11 cellular contexts compared by ENCODE assay signal in the genomic region with DNA sequence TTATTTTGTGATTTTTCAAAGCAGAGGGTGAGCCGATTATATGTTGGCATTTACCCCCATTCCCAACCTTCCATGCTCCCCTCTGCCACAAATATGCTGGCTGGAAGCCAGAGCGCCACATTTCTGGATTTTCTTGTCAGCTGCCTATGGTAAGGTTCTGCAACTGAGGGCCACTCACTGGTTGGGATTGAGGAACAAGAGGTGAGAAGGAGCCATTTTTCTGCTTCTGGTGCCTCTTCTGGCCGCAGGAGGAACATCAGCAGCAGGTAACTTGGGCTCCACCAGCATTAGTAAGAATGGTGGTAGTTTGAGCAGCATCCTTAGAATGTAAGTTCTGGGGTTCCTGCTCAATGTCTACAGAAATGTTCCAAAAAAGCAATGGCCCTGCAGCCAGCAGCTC.
A peak's percentile ranks its signal among the peaks of the same experiment; 100 is the strongest.
DNase-seq lines count a peak whose midpoint lies in the region; ATAC-seq and TF ChIP-seq lines count a peak whose summit lies in the region.
"Had no signal": no experiment of that assay in that cellular context is flagged by ENCODE, and none has a peak within 500 bp of the region (broad histone marks: within the 10 kb centered on the region; RNA-seq: fewer than 3 reads in every experiment).

No MANE protein-coding gene starts in this region.

- H3K4me3 Mint-ChIP-seq in natural killer cell, result no peak overlapping the region
- no peak overlapping the region for H3K4me3 Mint-ChIP-seq in activated T-cell treated with anti-CD3 and anti-CD28 coated beads, Interleukin-2, amount 50 U/mL, for 24 hours
- H3K4me3 Mint-ChIP-seq: activated CD4-positive, alpha-beta T cell treated with anti-CD3 and anti-CD28 coated beads, Interleukin-2, amount 10 ng/mL, durations not matched to agents 7 days and 5 days had no signal

- peak; percentile 8 for DNase-seq in NCI-H1092 treated with DMSO at 0.1 percent for 48 hours (lab: John Stamatoyannopoulos, UW)
- no peak for DNase-seq in NCI-H1092 (lab: John Stamatoyannopoulos, UW)
- DNase-seq in HT1080 (ENCODE audit: low read depth), result peak; percentile 15
- no peak for DNase-seq in astrocyte of the cerebellum (ENCODE audit: low read depth)
- peak; percentile 30 for DNase-seq in kidney tubule cell (ENCODE audit: low spot score)
- DNase-seq in natural killer cell, result no peak
- no peak for DNase-seq in stimulated activated naive CD4-positive, alpha-beta T cell treated with Interleukin-2 at 50 U/mL for 16 hours (lab: John Stamatoyannopoulos, UW)
- no peak for DNase-seq in activated T-cell treated with anti-CD3 and anti-CD28 coated beads, Interleukin-2, amount 50 U/mL, for 24 hours
- DNase-seq: activated CD4-positive, alpha-beta T cell treated with anti-CD3 and anti-CD28 coated beads, Interleukin-2, amount 10 ng/mL, durations not matched to agents 7 days and 5 days; left lung; transverse colon had no signal

- peaks cover 2 to 3% of the 10 kb centered on the region in 2 donors for H3K9me3 Mint-ChIP-seq in natural killer cell
- peaks cover 2% of the 10 kb centered on the region for H3K9me3 Mint-ChIP-seq in activated T-cell treated with anti-CD3 and anti-CD28 coated beads, Interleukin-2, amount 50 U/mL, for 24 hours
- H3K9me3 Mint-ChIP-seq: activated CD4-positive, alpha-beta T cell treated with anti-CD3 and anti-CD28 coated beads, Interleukin-2, amount 10 ng/mL, durations not matched to agents 7 days and 5 days had no signal

- H3K4me1 Mint-ChIP-seq in natural killer cell, result no peaks in the 10 kb centered on the region
- H3K4me1 Mint-ChIP-seq in activated T-cell treated with anti-CD3 and anti-CD28 coated beads, Interleukin-2, amount 50 U/mL, for 24 hours (ENCODE audit: low read depth), result peaks cover 18% of the 10 kb centered on the region
- H3K4me1 Mint-ChIP-seq: activated CD4-positive, alpha-beta T cell treated with anti-CD3 and anti-CD28 coated beads, Interleukin-2, amount 10 ng/mL, durations not matched to agents 7 days and 5 days had no signal

- no peaks in the 10 kb centered on the region for H3K36me3 Mint-ChIP-seq in natural killer cell
- H3K36me3 Mint-ChIP-seq in activated T-cell treated with anti-CD3 and anti-CD28 coated beads, Interleukin-2, amount 50 U/mL, for 24 hours (ENCODE audit: low read depth), result no peaks in the 10 kb centered on the region

- no peak overlapping the region for H3K4me3 ChIP-seq in astrocyte of the cerebellum (ENCODE audit: low read depth, low read length)
- H3K4me3 ChIP-seq: left lung, transverse colon had no signal

- intact Hi-C loops in natural killer cell (cut with micrococcal nuclease), result no loop called here

- no peak overlapping the region for H3K27ac Mint-ChIP-seq in natural killer cell
- no peak overlapping the region for H3K27ac Mint-ChIP-seq in activated T-cell treated with anti-CD3 and anti-CD28 coated beads, Interleukin-2, amount 50 U/mL, for 24 hours
- H3K27ac Mint-ChIP-seq: activated CD4-positive, alpha-beta T cell treated with anti-CD3 and anti-CD28 coated beads, Interleukin-2, amount 10 ng/mL, durations not matched to agents 7 days and 5 days had no signal

- TF ChIP-seq CTCF in astrocyte of the cerebellum (IDR thresholded peaks at IDR 0.05; ENCODE audit: low read depth, low read length, missing control alignments) (peak; percentile 35), natural killer cell (IDR thresholded peaks at IDR 0.05) (no peak)

- in situ Hi-C loops in astrocyte of the cerebellum (cut with HindIII; ENCODE audit: low sequenced_read_pairs), result no loop called here

- no peaks in the 10 kb centered on the region for H3K27me3 Mint-ChIP-seq in natural killer cell (ENCODE audit: low read depth in 2 of 2)
- peaks cover 7% of the 10 kb centered on the region for H3K27me3 Mint-ChIP-seq in activated T-cell treated with anti-CD3 and anti-CD28 coated beads, Interleukin-2, amount 50 U/mL, for 24 hours

- ATAC-seq in natural killer cell, result no peak
- ATAC-seq: left lung had no signal

Comparison
In these comparisons a context has a peak if more than half of its experiments do, and no peak if none do; other contexts are left out.
1. DNase-seq: peak in NCI-H1092 treated with DMSO at 0.1 percent for 48 hours (single experiment), HT1080 (single experiment) and kidney tubule cell (single experiment); none in NCI-H1092 (single experiment), astrocyte of the cerebellum (single experiment), natural killer cell (single experiment), stimulated activated naive CD4-positive, alpha-beta T cell treated with Interleukin-2 at 50 U/mL for 16 hours (single experiment) and activated T-cell treated with anti-CD3 and anti-CD28 coated beads, Interleukin-2, amount 50 U/mL, for 24 hours (single experiment).